Comparison of ENCODE assay signal across 8 cellular contexts in the genomic region with DNA sequence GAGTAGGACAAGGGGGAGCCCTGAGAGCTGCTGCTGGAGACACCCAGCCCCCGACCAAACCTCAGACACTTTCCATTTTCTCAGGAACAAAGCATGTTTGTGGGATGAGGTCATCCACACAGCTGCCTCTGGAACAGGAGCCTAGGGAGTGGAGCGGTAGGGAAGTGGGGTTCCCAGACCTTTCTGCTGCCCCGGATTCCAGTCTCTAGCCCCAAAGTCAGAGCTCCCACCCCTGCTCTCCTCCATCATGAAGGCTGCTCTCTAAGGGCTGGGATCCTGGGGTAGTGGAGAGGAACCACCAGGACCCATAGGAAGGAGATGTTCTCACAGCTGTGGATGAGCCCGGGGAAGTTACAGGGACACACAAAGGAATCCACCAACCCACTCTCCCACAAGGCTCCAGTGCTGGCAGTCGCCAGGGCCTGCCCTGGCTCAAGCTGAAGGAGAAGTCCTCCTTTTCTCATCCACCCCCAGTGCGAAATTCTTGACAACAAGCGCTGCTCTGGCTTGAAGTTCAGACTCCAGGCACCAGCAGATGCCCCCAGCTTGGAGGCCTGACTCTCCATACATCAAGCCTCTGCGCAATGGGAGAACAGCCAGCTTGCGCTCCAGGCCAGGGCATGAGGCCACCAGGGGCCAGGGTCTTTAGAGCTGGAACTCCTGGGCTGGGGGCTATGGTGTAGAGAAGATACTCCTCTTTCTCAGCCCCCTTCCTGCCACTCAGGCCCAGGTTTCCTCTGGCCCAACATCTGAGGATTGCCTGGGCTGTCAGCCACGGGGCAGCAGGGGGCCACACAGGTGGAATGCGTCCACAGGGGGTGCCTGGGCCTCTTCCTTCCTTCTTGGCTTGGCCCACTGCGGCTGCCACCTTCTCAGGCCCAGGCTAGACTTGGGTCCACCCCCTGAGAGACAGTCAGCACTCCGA. TPM values are rescaled to one million over a fixed set of nuclear protein-coding genes. Genes with fewer than 3 reads are reported as not detected.
DNase-seq lines count a peak whose midpoint lies in the region; ATAC-seq and TF ChIP-seq lines count a peak whose summit lies in the region.

No MANE protein-coding gene starts in this region.

- H3K27ac Mint-ChIP-seq in activated T-cell treated with anti-CD3 and anti-CD28 coated beads, Interleukin-2, amount 50 U/mL, for 72 hours = peak overlapping the region; percentile 86
- H3K27ac Mint-ChIP-seq in MCF 10A (ENCODE audit: low read depth, unreplicated experiment) = peak overlapping the region; percentile 88

- no peak for DNase-seq in activated T-cell treated with anti-CD3 and anti-CD28 coated beads, Interleukin-2, amount 50 U/mL, for 72 hours
- DNase-seq in activated T-cell treated with anti-CD3 and anti-CD28 coated beads, Interleukin-2, amount 50 U/mL, for 4 hours = no peak
- DNase-seq in MCF 10A (ENCODE audit: unreplicated experiment) (peak; percentile 50), kidney glomerular epithelial cell (lab: John Stamatoyannopoulos, UW) (peak; percentile 61), NCI-H510A (lab: John Stamatoyannopoulos, UW) (no peak), NCI-H1105 (lab: John Stamatoyannopoulos, UW) (no peak)

- 64% methylated on average over 13 of the region's 13 CpGs for WGBS in thymus

- ATAC-seq in activated T-cell treated with anti-CD3 and anti-CD28 coated beads, Interleukin-2, amount 50 U/mL, for 72 hours (replicated peaks in 1 of 2) = no peak
- no peak for ATAC-seq in activated T-cell treated with anti-CD3 and anti-CD28 coated beads, Interleukin-2, amount 50 U/mL, for 4 hours
- ATAC-seq in HG02870 (IDR thresholded peaks at IDR 0.05; ENCODE audit: unreplicated experiment) = no peak

- peaks cover 52% of the 10 kb centered on the region for H3K4me1 Mint-ChIP-seq in activated T-cell treated with anti-CD3 and anti-CD28 coated beads, Interleukin-2, amount 50 U/mL, for 72 hours (ENCODE audit: low read depth)
- peaks cover 49% of the 10 kb centered on the region for H3K4me1 Mint-ChIP-seq in activated T-cell treated with anti-CD3 and anti-CD28 coated beads, Interleukin-2, amount 50 U/mL, for 4 hours (ENCODE audit: low read depth)
- H3K4me1 Mint-ChIP-seq in MCF 10A (ENCODE audit: insufficient read depth, unreplicated experiment) = peaks cover 44% of the 10 kb centered on the region

- H3K4me3 Mint-ChIP-seq in activated T-cell treated with anti-CD3 and anti-CD28 coated beads, Interleukin-2, amount 50 U/mL, for 72 hours = peak overlapping the region; percentile 32 to 33
- no peak overlapping the region for H3K4me3 Mint-ChIP-seq in activated T-cell treated with anti-CD3 and anti-CD28 coated beads, Interleukin-2, amount 50 U/mL, for 4 hours
- H3K4me3 Mint-ChIP-seq in MCF 10A (ENCODE audit: unreplicated experiment) = peak overlapping the region; percentile 33

- no peaks in the 10 kb centered on the region for H3K36me3 ChIP-seq in thymus (ENCODE audit: control insufficient read depth, insufficient read depth)

- H3K36me3 Mint-ChIP-seq in activated T-cell treated with anti-CD3 and anti-CD28 coated beads, Interleukin-2, amount 50 U/mL, for 72 hours (ENCODE audit: insufficient read depth in 2 of 2) = peaks cover 4 to 6% of the 10 kb centered on the region in 2 donors
- H3K36me3 Mint-ChIP-seq in activated T-cell treated with anti-CD3 and anti-CD28 coated beads, Interleukin-2, amount 50 U/mL, for 4 hours (ENCODE audit: insufficient read depth) = peaks cover 1% of the 10 kb centered on the region
- H3K36me3 Mint-ChIP-seq in MCF 10A (ENCODE audit: insufficient read depth, unreplicated experiment) = peaks cover 23% of the 10 kb centered on the region

- no peaks in the 10 kb centered on the region for H3K27me3 ChIP-seq in thymus (ENCODE audit: control insufficient read depth, insufficient read depth)

- no peak for TF ChIP-seq CTCF in MCF 10A (IDR thresholded peaks at IDR 0.05; ENCODE audit: unreplicated experiment)

- BruUV-seq in MCF 10A (replicated peaks; lab: Mats Ljungman, UMichigan) = no TSS peak

- CTCF ChIA-PET in MCF 10A (lab: Yijun Ruan, JAX) = interaction anchor here (0.6 to 5.3 kb wide), 4 partner anchors 9 to 1133 kb away, joined by 4 to 63 read pairs (median 4); a partner anchor contains a TSS

- intact Hi-C loops in MCF 10A (cut with micrococcal nuclease) = no loop called here

- H3K27me3 Mint-ChIP-seq in activated T-cell treated with anti-CD3 and anti-CD28 coated beads, Interleukin-2, amount 50 U/mL, for 72 hours (ENCODE audit: low read depth) = no peaks in the 10 kb centered on the region
- H3K27me3 Mint-ChIP-seq in activated T-cell treated with anti-CD3 and anti-CD28 coated beads, Interleukin-2, amount 50 U/mL, for 4 hours (ENCODE audit: low read depth) = no peaks in the 10 kb centered on the region
- H3K27me3 Mint-ChIP-seq in MCF 10A (ENCODE audit: insufficient read depth, unreplicated experiment) = no peaks in the 10 kb centered on the region

- H3K4me1 ChIP-seq in thymus (ENCODE audit: control insufficient read depth, insufficient read depth, low read length) = peaks cover 14% of the 10 kb centered on the region

- no peak overlapping the region for H3K4me3 ChIP-seq in thymus (ENCODE audit: low read length)

- H3K9me3 ChIP-seq in thymus (ENCODE audit: control insufficient read depth) = no peaks in the 10 kb centered on the region

- H3K9me3 Mint-ChIP-seq in activated T-cell treated with anti-CD3 and anti-CD28 coated beads, Interleukin-2, amount 50 U/mL, for 72 hours = no peaks in the 10 kb centered on the region
- no peaks in the 10 kb centered on the region for H3K9me3 Mint-ChIP-seq in activated T-cell treated with anti-CD3 and anti-CD28 coated beads, Interleukin-2, amount 50 U/mL, for 4 hours
- H3K9me3 Mint-ChIP-seq in MCF 10A (ENCODE audit: unreplicated experiment) = no peaks in the 10 kb centered on the region

- POLR2A ChIA-PET in MCF 10A (lab: Yijun Ruan, JAX) = interaction anchor here (0.6 to 4.6 kb wide), 4 partner anchors 10 to 18 kb away, joined by 3 to 32 read pairs (median 16); a partner anchor contains a TSS

- H3K27ac ChIP-seq in thymus (ENCODE audit: low read depth) = peak overlapping the region; percentile 39

RNA-seq across cellular contexts. Expression of a gene that starts 4.5 kb away (rescaled TPM):
- 10 to 100 TPM; 32.7 to 34.5 TPM for total RNA-seq in activated T-cell treated with anti-CD3 and anti-CD28 coated beads, Interleukin-2, amount 50 U/mL, for 72 hours
- 10 to 100 TPM; 15.9 to 33.8 (median 26.9) TPM for total RNA-seq in activated T-cell treated with anti-CD3 and anti-CD28 coated beads, Interleukin-2, amount 50 U/mL, for 4 hours
- 13.5 and 18.8 TPM in 2 replicates for total RNA-seq in MCF 10A (2022)
- polyA plus RNA-seq in thymus = 18.7 TPM

RNA-seq across cellular contexts. Expression of a gene that starts 11.0 kb away (rescaled TPM):
- total RNA-seq in activated T-cell treated with anti-CD3 and anti-CD28 coated beads, Interleukin-2, amount 50 U/mL, for 72 hours = 10 to 100 TPM; 67.9 to 81.4 TPM
- 100 to 1,000 TPM; 130 to 133 (median 130) TPM for total RNA-seq in activated T-cell treated with anti-CD3 and anti-CD28 coated beads, Interleukin-2, amount 50 U/mL, for 4 hours
- 55.6 and 61.7 TPM in 2 replicates for total RNA-seq in MCF 10A (2022)
- polyA plus RNA-seq in thymus = 26.8 TPM

RNA-seq across cellular contexts. Expression of a gene that starts 11.7 kb away (rescaled TPM):
- 10 to 100 TPM; 28.4 to 31.7 TPM for total RNA-seq in activated T-cell treated with anti-CD3 and anti-CD28 coated beads, Interleukin-2, amount 50 U/mL, for 72 hours
- total RNA-seq in activated T-cell treated with anti-CD3 and anti-CD28 coated beads, Interleukin-2, amount 50 U/mL, for 4 hours = 100 to 1,000 TPM; 103 to 105 (median 104) TPM
- total RNA-seq in MCF 10A (2022) = 66.5 and 70.3 TPM in 2 replicates
- polyA plus RNA-seq in thymus = 30.3 TPM

RNA-seq across cellular contexts. Expression of a gene that starts 45.8 kb away (rescaled TPM):
- total RNA-seq in activated T-cell treated with anti-CD3 and anti-CD28 coated beads, Interleukin-2, amount 50 U/mL, for 72 hours = not detected
- total RNA-seq in activated T-cell treated with anti-CD3 and anti-CD28 coated beads, Interleukin-2, amount 50 U/mL, for 4 hours = 1 to 10 TPM in 2 of 3 donors, under 1 TPM in 1; 0.91 to 1.3 (median 1.0) TPM
- total RNA-seq in MCF 10A (2022) = 0.14 TPM in 1 of 2 replicates, not detected in the other
- polyA plus RNA-seq in thymus = 0.30 TPM

RNA-seq across cellular contexts. Expression of a gene that starts 53.9 kb away (rescaled TPM):
- total RNA-seq in activated T-cell treated with anti-CD3 and anti-CD28 coated beads, Interleukin-2, amount 50 U/mL, for 72 hours = 10 to 100 TPM; 44.7 to 53.6 TPM
- 10 to 100 TPM; 12.6 to 17.0 (median 15.5) TPM for total RNA-seq in activated T-cell treated with anti-CD3 and anti-CD28 coated beads, Interleukin-2, amount 50 U/mL, for 4 hours
- 4.7 and 5.9 TPM in 2 replicates for total RNA-seq in MCF 10A (2022)
- polyA plus RNA-seq in thymus = 24.8 TPM

Comparison
In these comparisons a context has a peak if more than half of its experiments do, and no peak if none do; other contexts are left out.
1. DNase-seq: peak in MCF 10A (single experiment) and kidney glomerular epithelial cell (single experiment); none in activated T-cell treated with anti-CD3 and anti-CD28 coated beads, Interleukin-2, amount 50 U/mL, for 72 hours (0 of 2), activated T-cell treated with anti-CD3 and anti-CD28 coated beads, Interleukin-2, amount 50 U/mL, for 4 hours (single experiment), NCI-H510A (single experiment) and NCI-H1105 (single experiment).